Comparison of ENCODE assay signal across 9 cellular contexts in the genomic region with DNA sequence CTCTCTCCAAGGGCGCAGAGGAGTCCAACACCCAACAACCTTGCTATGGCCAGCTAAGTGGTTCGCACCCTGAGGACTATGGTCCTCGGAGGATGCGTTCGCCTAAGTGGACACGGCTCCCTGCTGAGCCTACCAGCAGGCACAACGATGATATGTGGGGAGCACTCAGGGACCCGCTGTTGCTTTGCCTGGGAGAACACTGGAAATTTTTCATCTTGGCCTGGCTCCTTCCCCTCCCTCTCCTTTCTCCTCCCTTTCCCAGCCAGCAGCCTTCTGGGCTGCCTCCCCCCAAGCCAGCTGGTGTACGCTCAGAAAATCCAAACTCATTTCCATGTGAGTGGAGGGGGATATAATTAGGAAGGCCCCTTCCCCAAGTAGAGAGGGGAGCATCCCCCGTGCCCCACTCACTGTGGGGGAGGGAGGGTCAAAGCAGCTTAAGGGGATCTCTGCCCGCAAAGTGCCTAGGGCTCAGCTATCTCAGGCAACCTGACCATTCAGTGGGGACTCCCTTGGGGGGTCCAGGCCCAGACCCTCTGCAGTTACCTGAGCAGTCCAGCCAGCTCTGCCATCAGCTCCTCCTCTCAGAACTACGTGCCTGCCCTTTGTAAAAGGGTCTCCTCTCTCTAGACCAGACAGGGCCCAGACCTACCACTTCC. TPM values are rescaled to one million over a fixed set of nuclear protein-coding genes. Genes with fewer than 3 reads are reported as not detected.
DNase-seq lines count a peak whose midpoint lies in the region; ATAC-seq lines count a peak whose summit lies in the region.
"Had no signal": no experiment of that assay in that cellular context is flagged by ENCODE, and none has a peak within 500 bp of the region (broad histone marks: within the 10 kb centered on the region; RNA-seq: fewer than 3 reads in every experiment).

No MANE protein-coding gene starts in this region.

- H3K36me3 ChIP-seq in subcutaneous abdominal adipose tissue (ENCODE audit: control insufficient read depth in 5 of 5, insufficient read depth in 5 of 5, low read length in 5 of 5), result no peaks in the 10 kb centered on the region
- H3K36me3 ChIP-seq: adrenal gland had no signal

- no peak for DNase-seq in T-helper 2 cell treated with Interferon-gamma antibody and Interleukin-4, amounts not matched to agents 5 μg/mL and 100 μg/mL, for 36 hours (ENCODE audit: low spot score)
- DNase-seq in T-helper 2 cell (no peak), SKM-1 treated with dmso at 0.1 percent for 144 hours (lab: John Stamatoyannopoulos, UW; ENCODE audit: unreplicated experiment) (no peak)

- no peak overlapping the region for H3K27ac ChIP-seq in subcutaneous abdominal adipose tissue (ENCODE audit: low read depth, low read length)

- peak overlapping the region; percentile 81 for H3K4me3 Mint-ChIP-seq in T-helper 2 cell treated with Interferon-gamma antibody and Interleukin-4, amounts not matched to agents 5 μg/mL and 100 μg/mL, for 36 hours
- peak overlapping the region; percentile 81 for H3K4me3 Mint-ChIP-seq in activated T-helper 17 cell treated with anti-CD3 and anti-CD28 coated beads, Interleukin-2, amount 50 U/mL, for 72 hours

- H3K9ac ChIP-seq in subcutaneous abdominal adipose tissue (ENCODE audit: low read length in 5 of 5), result peak overlapping the region in 4 of 5 donors; percentile 4 to 74 (median 34)

- H3K27ac Mint-ChIP-seq in T-helper 2 cell treated with Interferon-gamma antibody and Interleukin-4, amounts not matched to agents 5 μg/mL and 100 μg/mL, for 36 hours, result peak overlapping the region; percentile 82
- H3K27ac Mint-ChIP-seq in activated T-helper 17 cell treated with anti-CD3 and anti-CD28 coated beads, Interleukin-2, amount 50 U/mL, for 72 hours, result peak overlapping the region; percentile 82

- H3K4me1 Mint-ChIP-seq in T-helper 2 cell treated with Interferon-gamma antibody and Interleukin-4, amounts not matched to agents 5 μg/mL and 100 μg/mL, for 36 hours (ENCODE audit: low read depth), result peaks cover 41% of the 10 kb centered on the region
- peaks cover 32% of the 10 kb centered on the region for H3K4me1 Mint-ChIP-seq in activated T-helper 17 cell treated with anti-CD3 and anti-CD28 coated beads, Interleukin-2, amount 50 U/mL, for 72 hours

- H3K36me3 Mint-ChIP-seq in T-helper 2 cell treated with Interferon-gamma antibody and Interleukin-4, amounts not matched to agents 5 μg/mL and 100 μg/mL, for 36 hours (ENCODE audit: low read depth), result no peaks in the 10 kb centered on the region
- H3K36me3 Mint-ChIP-seq in activated T-helper 17 cell treated with anti-CD3 and anti-CD28 coated beads, Interleukin-2, amount 50 U/mL, for 72 hours (ENCODE audit: low read depth), result peaks cover 34% of the 10 kb centered on the region

- H3K4me3 ChIP-seq in iPS-11a (ENCODE audit: low read depth, low read length) (peak overlapping the region; percentile 37), subcutaneous abdominal adipose tissue (ENCODE audit: low read depth in 1 of 5, low read length in 5 of 5) (peak overlapping the region; percentile 71 to 82 (median 76))

- no peaks in the 10 kb centered on the region for H3K9me3 ChIP-seq in subcutaneous abdominal adipose tissue (ENCODE audit: control insufficient read depth in 5 of 5, low read length in 5 of 5)
- H3K9me3 ChIP-seq: adrenal gland had no signal

- peak; percentile 25 for ATAC-seq in activated T-helper 17 cell treated with anti-CD3 and anti-CD28 coated beads, Interleukin-2, amount 50 U/mL, for 72 hours (replicated peaks)
- no peak for ATAC-seq in GM21367 (IDR thresholded peaks at IDR 0.05; ENCODE audit: unreplicated experiment)
- no peak for ATAC-seq in HG02642 (IDR thresholded peaks at IDR 0.05; ENCODE audit: poor library complexity, unreplicated experiment)

- H3K9me3 Mint-ChIP-seq in T-helper 2 cell treated with Interferon-gamma antibody and Interleukin-4, amounts not matched to agents 5 μg/mL and 100 μg/mL, for 36 hours, result no peaks in the 10 kb centered on the region
- H3K9me3 Mint-ChIP-seq in activated T-helper 17 cell treated with anti-CD3 and anti-CD28 coated beads, Interleukin-2, amount 50 U/mL, for 72 hours, result no peaks in the 10 kb centered on the region

- H3K27me3 Mint-ChIP-seq in T-helper 2 cell treated with Interferon-gamma antibody and Interleukin-4, amounts not matched to agents 5 μg/mL and 100 μg/mL, for 36 hours (ENCODE audit: low read depth), result no peaks in the 10 kb centered on the region
- H3K27me3 Mint-ChIP-seq in activated T-helper 17 cell treated with anti-CD3 and anti-CD28 coated beads, Interleukin-2, amount 50 U/mL, for 72 hours, result no peaks in the 10 kb centered on the region

- H3K27me3 ChIP-seq in subcutaneous abdominal adipose tissue (ENCODE audit: control insufficient read depth in 5 of 5, insufficient read depth in 4 of 5, low read length in 5 of 5), result peaks cover 0 to 12% (median 7%) of the 10 kb centered on the region in 5 donors
- H3K27me3 ChIP-seq: adrenal gland had no signal

- H3K4me1 ChIP-seq in subcutaneous abdominal adipose tissue (ENCODE audit: control insufficient read depth in 5 of 5, insufficient read depth in 5 of 5, low read length in 5 of 5), result peaks cover 0 to 24% (median 17%) of the 10 kb centered on the region in 5 donors

RNA-seq across cellular contexts. Expression of gene SEMA7A, which starts 0.6 kb away (rescaled TPM):
- 10 to 100 TPM; 11.7 to 44.9 TPM for total RNA-seq in activated T-helper 17 cell treated with anti-CD3 and anti-CD28 coated beads, Interleukin-2, amount 50 U/mL, for 72 hours

RNA-seq across cellular contexts. Expression of gene UBL7, which starts 26.6 kb away (rescaled TPM):
- total RNA-seq in activated T-helper 17 cell treated with anti-CD3 and anti-CD28 coated beads, Interleukin-2, amount 50 U/mL, for 72 hours, result 10 to 100 TPM; 38.0 to 52.6 TPM
